ENCODE assay signal across 24 cellular contexts in the genomic region with DNA sequence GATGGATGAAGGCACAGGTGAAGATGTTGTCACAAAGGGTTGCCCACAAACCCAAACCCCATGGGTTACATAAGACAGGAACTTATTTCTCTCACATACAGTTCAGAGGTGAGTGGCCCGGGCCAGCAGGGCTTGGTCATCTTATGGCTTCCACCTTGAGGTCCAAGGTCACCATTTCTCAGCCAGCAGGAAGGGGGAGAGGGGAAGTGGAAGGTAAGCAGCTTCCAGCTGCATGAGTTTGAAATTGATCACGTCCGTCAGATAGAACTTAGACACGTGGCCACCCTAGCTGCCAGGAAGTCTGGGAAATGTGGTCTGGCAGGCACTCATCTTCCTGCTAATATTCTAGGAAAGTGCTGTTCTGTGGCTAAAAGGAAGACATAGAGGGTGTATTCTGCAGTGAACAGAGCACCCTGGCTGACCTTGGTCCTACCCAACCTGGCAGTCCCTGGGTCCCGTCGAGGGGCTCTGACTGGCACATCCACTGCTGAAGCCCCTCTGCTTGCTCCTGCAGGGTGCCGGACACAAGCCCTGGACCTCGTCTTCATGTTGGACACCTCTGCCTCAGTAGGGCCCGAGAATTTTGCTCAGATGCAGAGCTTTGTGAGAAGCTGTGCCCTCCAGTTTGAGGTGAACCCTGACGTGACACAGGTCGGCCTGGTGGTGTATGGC. TPM values are rescaled to one million over a fixed set of nuclear protein-coding genes. Genes with fewer than 3 reads are reported as not detected.
A peak's percentile ranks its signal among the peaks of the same experiment; 100 is the strongest.
DNase-seq lines count a peak whose midpoint lies in the region; ATAC-seq, FAIRE-seq and TF ChIP-seq lines count a peak whose summit lies in the region.
"Had no signal": no experiment of that assay in that cellular context is flagged by ENCODE, and none has a peak within 500 bp of the region (broad histone marks: within the 10 kb centered on the region; RNA-seq: fewer than 3 reads in every experiment).

No MANE protein-coding gene starts in this region.

- no peak overlapping the region for H3K4me2 ChIP-seq in neuronal stem cell (ENCODE audit: insufficient read depth, low read length, poor library complexity, severe bottlenecking)
- H3K4me2 ChIP-seq: SK-N-SH had no signal

- H2AK5ac ChIP-seq in neuronal stem cell (ENCODE audit: low read depth, low read length): no peak overlapping the region

- no peak overlapping the region for H3K27ac ChIP-seq in coronary artery
- no peak overlapping the region for H3K27ac ChIP-seq in neuronal stem cell (replicated peaks; ENCODE audit: low read length)
- no peak overlapping the region for H3K27ac ChIP-seq in upper lobe of right lung
- no peak overlapping the region for H3K27ac ChIP-seq in foreskin keratinocyte

- no peak overlapping the region for H3K4ac ChIP-seq in neuronal stem cell (ENCODE audit: low read length)

- no peaks in the 10 kb centered on the region for H3K36me3 Mint-ChIP-seq in natural killer cell treated with Interleukin-12 subunit alpha and Interleukin-12 subunit beta and Interleukin-15 and Interleukin-18, amount 100 ng/mL, for 72 hours
- no peaks in the 10 kb centered on the region for H3K36me3 Mint-ChIP-seq in natural killer cell

- H3K23ac ChIP-seq in neuronal stem cell (ENCODE audit: low read depth, low read length, poor library complexity): no peak overlapping the region

- H2BK15ac ChIP-seq in neuronal stem cell (ENCODE audit: low read length): no peak overlapping the region

- no peak overlapping the region for H3K14ac ChIP-seq in neuronal stem cell (ENCODE audit: low read length)

- no peak overlapping the region for H2BK12ac ChIP-seq in neuronal stem cell (ENCODE audit: low read length)

- no peak overlapping the region for H2AFZ ChIP-seq in neuronal stem cell (ENCODE audit: low read length)

- peak overlapping the region; percentile 42 for H4K91ac ChIP-seq in neuronal stem cell (ENCODE audit: low read depth, low read length, poor library complexity)

- FAIRE-seq in RCC 7860 (lab: Jason Lieb, UNC): no peak
- FAIRE-seq: H1, K562 had no signal

- peaks cover 0 to 1% of the 10 kb centered on the region in 2 donors for H3K4me1 ChIP-seq in neuronal stem cell (ENCODE audit: control insufficient read depth in 2 of 2, insufficient read depth in 1 of 2, low read depth in 1 of 2, low read length in 2 of 2)
- no peaks in the 10 kb centered on the region for H3K4me1 ChIP-seq in upper lobe of right lung
- H3K4me1 ChIP-seq in foreskin keratinocyte: no peaks in the 10 kb centered on the region

- TF ChIP-seq CTCF in natural killer cell (IDR thresholded peaks at IDR 0.05) (no peak), coronary artery (IDR thresholded peaks at IDR 0.05) (no peak), upper lobe of right lung (IDR thresholded peaks at IDR 0.05) (no peak), foreskin keratinocyte (conservative IDR thresholded peaks at IDR 0.05) (no peak)

- H3K4me1 Mint-ChIP-seq in natural killer cell treated with Interleukin-12 subunit alpha and Interleukin-12 subunit beta and Interleukin-15 and Interleukin-18, amount 100 ng/mL, for 72 hours (ENCODE audit: low read depth in 2 of 2): no peaks in the 10 kb centered on the region
- no peaks in the 10 kb centered on the region for H3K4me1 Mint-ChIP-seq in natural killer cell

- no peak overlapping the region for H4K8ac ChIP-seq in neuronal stem cell (ENCODE audit: low read depth, low read length)

- ATAC-seq in natural killer cell treated with Interleukin-12 subunit alpha and Interleukin-12 subunit beta and Interleukin-15 and Interleukin-18, amount 100 ng/mL, for 72 hours: peak; percentile 6 to 7
- ATAC-seq in natural killer cell: no peak
- no peak for ATAC-seq in upper lobe of right lung
- no peak for ATAC-seq in foreskin keratinocyte
- ATAC-seq: K562 had no signal

- H3K27me3 ChIP-seq in neuronal stem cell (ENCODE audit: control insufficient read depth in 3 of 3, insufficient read depth in 3 of 3, low read depth in 1 of 3, low read length in 3 of 3): peaks cover 0 to 7% (median 0%) of the 10 kb centered on the region in 3 experiments
- no peaks in the 10 kb centered on the region for H3K27me3 ChIP-seq in upper lobe of right lung
- H3K27me3 ChIP-seq in foreskin keratinocyte: no peaks in the 10 kb centered on the region
- H3K27me3 ChIP-seq in MG63: no peaks in the 10 kb centered on the region

- peak overlapping the region; percentile 56 for H2BK5ac ChIP-seq in neuronal stem cell (ENCODE audit: low read length)

- no peaks in the 10 kb centered on the region for H3K27me3 Mint-ChIP-seq in natural killer cell treated with Interleukin-12 subunit alpha and Interleukin-12 subunit beta and Interleukin-15 and Interleukin-18, amount 100 ng/mL, for 72 hours
- peaks cover 0 to 2% of the 10 kb centered on the region in 2 donors for H3K27me3 Mint-ChIP-seq in natural killer cell (ENCODE audit: low read depth in 2 of 2)

- WGBS in neuronal stem cell (ENCODE audit: extremely low coverage in 2 of 2, insufficient read length in 2 of 2, insufficient replicate concordance in 1 of 2), 2 donors: no CpG with 5 or more reads among the region's 11 CpGs

- no peaks in the 10 kb centered on the region for H3K36me3 ChIP-seq in neuronal stem cell (replicated peaks in 1 of 2; ENCODE audit: control insufficient read depth in 2 of 2, insufficient read depth in 2 of 2, low read length in 2 of 2)
- H3K36me3 ChIP-seq in upper lobe of right lung: no peaks in the 10 kb centered on the region
- H3K36me3 ChIP-seq in MG63: no peaks in the 10 kb centered on the region

- no peaks in the 10 kb centered on the region for H3K9me3 Mint-ChIP-seq in natural killer cell treated with Interleukin-12 subunit alpha and Interleukin-12 subunit beta and Interleukin-15 and Interleukin-18, amount 100 ng/mL, for 72 hours
- no peaks in the 10 kb centered on the region for H3K9me3 Mint-ChIP-seq in natural killer cell

- H3K9me3 ChIP-seq in neuronal stem cell (replicated peaks in 1 of 2; ENCODE audit: control insufficient read depth in 2 of 2, insufficient read depth in 1 of 2, low read depth in 1 of 2, low read length in 2 of 2) (no peaks in the 10 kb centered on the region), upper lobe of right lung (no peaks in the 10 kb centered on the region), MG63 (no peaks in the 10 kb centered on the region)
- H3K9me3 ChIP-seq: SK-N-SH had no signal

- H3K4me3 ChIP-seq in coronary artery (no peak overlapping the region), neuronal stem cell (ENCODE audit: low read length in 2 of 2) (no peak overlapping the region), upper lobe of right lung (no peak overlapping the region), MG63 (no peak overlapping the region)
- H3K4me3 ChIP-seq: K562 had no signal

- intact Hi-C loops in natural killer cell (cut with micrococcal nuclease) (no loop called here), upper lobe of right lung (cut with DNase I) (no loop called here)

- peak overlapping the region; percentile 84 for H3K18ac ChIP-seq in neuronal stem cell (ENCODE audit: low read length)

- no peaks in the 10 kb centered on the region for H3K79me1 ChIP-seq in neuronal stem cell (ENCODE audit: low read depth, low read length)

- no peak overlapping the region for H2BK120ac ChIP-seq in neuronal stem cell (ENCODE audit: low read depth, low read length)

- no peak overlapping the region for H3K9ac ChIP-seq in neuronal stem cell (ENCODE audit: low read depth, low read length, poor library complexity)
- H3K9ac ChIP-seq: SK-N-SH had no signal

- no peak overlapping the region for H3K4me3 Mint-ChIP-seq in natural killer cell treated with Interleukin-12 subunit alpha and Interleukin-12 subunit beta and Interleukin-15 and Interleukin-18, amount 100 ng/mL, for 72 hours
- no peak overlapping the region for H3K4me3 Mint-ChIP-seq in natural killer cell

- DNase-seq in natural killer cell treated with Interleukin-12 subunit alpha and Interleukin-12 subunit beta and Interleukin-15 and Interleukin-18, amount 100 ng/mL, for 72 hours (ENCODE audit: low spot score): no peak
- DNase-seq in natural killer cell: no peak
- DNase-seq in coronary artery (ENCODE audit: low spot score): peak; percentile 63
- DNase-seq in neuronal stem cell (ENCODE audit: low spot score): no peak
- DNase-seq in upper lobe of right lung: peak; percentile 34
- DNase-seq in foreskin keratinocyte: no peak
- no peak for DNase-seq in RCC 7860 (ENCODE audit: low spot score)
- DNase-seq in MG63: no peak
- DNase-seq: ACHN; COR-L47; DMS 273 treated with DMSO at 0.1 percent for 48 hours; DND-41; NCI-H1105 treated with DMSO at 0.1 percent for 48 hours; NCI-H1694; NCI-H2081 treated with DMSO at 0.1 percent for 48 hours; NK-92 treated with Interleukin-12 subunit alpha and Interleukin-12 subunit beta, amount 100 ng/mL, for 24 hours; SHP77 treated with DMSO at 0.1 percent for 48 hours; SK-N-SH had no signal

- H3K27ac Mint-ChIP-seq in natural killer cell treated with Interleukin-12 subunit alpha and Interleukin-12 subunit beta and Interleukin-15 and Interleukin-18, amount 100 ng/mL, for 72 hours: no peak overlapping the region
- H3K27ac Mint-ChIP-seq in natural killer cell: no peak overlapping the region

RNA-seq across cellular contexts. Expression of a gene that starts 49.5 kb away (rescaled TPM):
- total RNA-seq in natural killer cell treated with Interleukin-12 subunit alpha and Interleukin-12 subunit beta and Interleukin-15 and Interleukin-18, amount 100 ng/mL, for 72 hours: not detected
- total RNA-seq in natural killer cell (not detected), upper lobe of right lung (15.5 TPM), foreskin keratinocyte (0.58 and 0.60 TPM in 2 replicates)
- 0.08 TPM for polyA plus RNA-seq in neuronal stem cell (2013, experiment 1 of 2)
- 0.07 TPM for polyA plus RNA-seq in neuronal stem cell (2013, experiment 2 of 2)
- polyA plus RNA-seq in foreskin keratinocyte: 0.12 TPM in 2 replicates
- total RNA-seq in MG63 (2014; rRNA removed; shearing (Covaris generic); ENCODE audit: low replicate concordance): not detected in 2 replicates
- total RNA-seq: G401, K562, NCI-H460, OCI-LY7, RPMI7951 had no signal
- polyA plus RNA-seq: K562, SK-N-SH had no signal

Comparison
In these comparisons a context has a peak if more than half of its experiments do, and no peak if none do; other contexts are left out.
1. ATAC-seq: peak in natural killer cell treated with Interleukin-12 subunit alpha and Interleukin-12 subunit beta and Interleukin-15 and Interleukin-18, amount 100 ng/mL, for 72 hours (2 of 2); none in natural killer cell (0 of 3), upper lobe of right lung (single experiment) and foreskin keratinocyte (single experiment).
2. DNase-seq: peak in coronary artery (single experiment) and upper lobe of right lung (single experiment); none in natural killer cell treated with Interleukin-12 subunit alpha and Interleukin-12 subunit beta and Interleukin-15 and Interleukin-18, amount 100 ng/mL, for 72 hours (single experiment), natural killer cell (single experiment), neuronal stem cell (single experiment), foreskin keratinocyte (0 of 2), RCC 7860 (single experiment) and MG63 (single experiment).
3. RNA of a gene that starts 49.5 kb away (total RNA-seq): 15.5 TPM in upper lobe of right lung (single experiment); 0.58 to 0.60 TPM in foreskin keratinocyte, not detected in natural killer cell treated with Interleukin-12 subunit alpha and Interleukin-12 subunit beta and Interleukin-15 and Interleukin-18, amount 100 ng/mL, for 72 hours, not detected in natural killer cell and not detected in MG63; every median in the first group is over 10 times any median in the second.